Comparison of ENCODE assay signal across 9 cellular contexts in the genomic region with DNA sequence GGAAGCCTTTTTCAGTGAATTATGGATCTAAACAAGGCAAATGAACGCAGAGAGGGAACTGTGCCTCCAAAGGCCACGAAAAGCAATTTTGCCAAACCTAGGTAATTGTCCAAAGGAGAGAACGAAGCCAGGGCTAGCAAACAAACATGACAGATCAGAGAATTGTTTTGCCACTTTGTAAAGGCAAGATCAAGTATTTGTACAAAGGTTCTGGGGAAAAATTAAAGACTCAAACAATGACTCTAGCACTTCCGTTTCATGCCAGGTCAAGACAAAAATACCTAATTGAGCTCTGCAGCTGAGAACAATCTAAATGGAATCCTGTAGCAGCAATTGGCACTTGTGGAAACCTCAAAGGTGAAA. TPM values are rescaled to one million over a fixed set of nuclear protein-coding genes. Genes with fewer than 3 reads are reported as not detected.
DNase-seq lines count a peak whose midpoint lies in the region; ATAC-seq and TF ChIP-seq lines count a peak whose summit lies in the region.
"Had no signal": no experiment of that assay in that cellular context is flagged by ENCODE, and none has a peak within 500 bp of the region (broad histone marks: within the 10 kb centered on the region; RNA-seq: fewer than 3 reads in every experiment).

No MANE protein-coding gene starts in this region.

- TF ChIP-seq POLR2A in HCT116 (IDR thresholded peaks at IDR 0.05; ENCODE audit: borderline replicate concordance, extremely low read depth, insufficient read depth, insufficient read length) (no peak), transverse colon (IDR thresholded peaks at IDR 0.05) (no peak)

- peaks cover 1% of the 10 kb centered on the region for H3K79me1 ChIP-seq in mesendoderm (ENCODE audit: low read length)

- WGBS in mesendoderm (ENCODE audit: extremely low coverage, insufficient coverage, low lambda C conversion rate) = no CpG with 5 or more reads among the region's 4 CpGs
- 76 to 78% methylated on average over 3 to 4 of the region's 4 CpGs for WGBS in transverse colon (ENCODE audit: low coverage in 1 of 2), 2 donors

- no peaks in the 10 kb centered on the region for H3K9me2 ChIP-seq in HCT116 (ENCODE audit: insufficient read depth)
- no peaks in the 10 kb centered on the region for H3K9me2 ChIP-seq in PC-9 (ENCODE audit: insufficient read depth)

- peak overlapping the region; percentile 32 for H3K18ac ChIP-seq in mesendoderm (ENCODE audit: low read length)

- peak overlapping the region; percentile 23 for H2BK5ac ChIP-seq in mesendoderm (ENCODE audit: low read length)

- peak; percentile 56 for DNase-seq in GM06990 (ENCODE audit: extremely low read depth, insufficient read length)
- DNase-seq in HCT116 (ENCODE audit: low read depth, low spot score) = no peak
- DNase-seq in PC-9 = peak in 1 of 2 experiments; percentile 55
- DNase-seq in mesendoderm = no peak
- DNase-seq in transverse colon = no peak
- no peak for DNase-seq in dorsolateral prefrontal cortex
- no peak for DNase-seq in ureter (ENCODE audit: low spot score)
- DNase-seq: NCI-H524 treated with DMSO at 0.1 percent for 48 hours had no signal

- H3K4ac ChIP-seq in mesendoderm (ENCODE audit: low read depth, low read length) = peak overlapping the region; percentile 37

- H3F3A ChIP-seq in PC-9 (ENCODE audit: insufficient read depth, low read depth) = peaks cover 46% of the 10 kb centered on the region

- H2BK120ac ChIP-seq in mesendoderm (ENCODE audit: low read depth, low read length) = no peak overlapping the region

- no peak overlapping the region for H2BK15ac ChIP-seq in mesendoderm (replicated peaks; ENCODE audit: low read depth)

- no peaks in the 10 kb centered on the region for H4K20me1 ChIP-seq in HCT116 (ENCODE audit: insufficient read depth)
- 0 out of 2 replicates have a peak, but pooled peaks cover 6% of the 10 kb centered on the region for H4K20me1 ChIP-seq in PC-9 (ENCODE audit: insufficient read depth)

- peak overlapping the region; percentile 1 for H4K5ac ChIP-seq in mesendoderm (ENCODE audit: low read length)

- H3K4me1 ChIP-seq in HCT116 (ENCODE audit: control insufficient read depth in 1 of 2, insufficient read depth in 2 of 2, low read length in 2 of 2) (peaks cover 15 to 16% of the 10 kb centered on the region in 2 experiments; a peak in 3 of 4 replicates), PC-9 (replicated peaks; ENCODE audit: insufficient read depth) (peaks cover 56% of the 10 kb centered on the region), mesendoderm (ENCODE audit: control insufficient read depth, low read depth, low read length) (peaks cover 3% of the 10 kb centered on the region), transverse colon (peaks cover 0 to 5% (median under 1%) of the 10 kb centered on the region in 4 donors)

- peak overlapping the region; percentile 54 for H3K4me2 ChIP-seq in HCT116 (ENCODE audit: low read length)
- peak overlapping the region; percentile 68 for H3K4me2 ChIP-seq in PC-9
- H3K4me2 ChIP-seq in mesendoderm (ENCODE audit: low read length) = no peak overlapping the region

- ATAC-seq in HCT116 (no peak), HG03439 (IDR thresholded peaks at IDR 0.05; ENCODE audit: unreplicated experiment) (no peak)

- POLR2A ChIA-PET in HCT116 (lab: Charles Lee) = no interaction called here
- POLR2A ChIA-PET in PC-9 (lab: Charles Lee; ENCODE audit: unreplicated experiment) = interaction anchor here (0.5 to 1.3 kb wide), 3 partner anchors 9 to 82 kb away, joined by 3 to 4 read pairs (median 3); no protein-coding TSS in a partner anchor

- intact Hi-C loops in HCT116 (cut with micrococcal nuclease) (no loop called here), PC-9 (cut with micrococcal nuclease; ENCODE audit: unreplicated experiment) (loop anchor here (2.0 kb wide), 1 partner anchor 44 kb away; no protein-coding TSS in a partner anchor), transverse colon (cut with DNase I; ENCODE audit: low total_unique reads) (no loop called here), dorsolateral prefrontal cortex (cut with DNase I) (no loop called here)

- peak overlapping the region; percentile 71 for H3K56ac ChIP-seq in mesendoderm (ENCODE audit: low read length)

- no peaks in the 10 kb centered on the region for H3K9me3 ChIP-seq in HCT116 (ENCODE audit: control insufficient read depth in 1 of 2, insufficient read depth in 1 of 2, low read depth in 1 of 2, low read length in 2 of 2)
- H3K9me3 ChIP-seq in PC-9 (ENCODE audit: insufficient read depth, low read depth) = no peaks in the 10 kb centered on the region
- no peaks in the 10 kb centered on the region for H3K9me3 ChIP-seq in transverse colon

- peak overlapping the region; percentile 5 for H2AK5ac ChIP-seq in mesendoderm (ENCODE audit: low read length)

- RAD21 ChIA-PET in HCT116 (lab: Charles Lee; ENCODE audit: low non-redundant PET in 1 of 2, low total read pairs in 2 of 2, uncharacterized antibody in 2 of 2, unreplicated experiment in 2 of 2) = no interaction called here

- no peak overlapping the region for H2AFZ ChIP-seq in HCT116 (ENCODE audit: low read depth, low read length, poor library complexity, severe bottlenecking)
- no peak overlapping the region for H2AFZ ChIP-seq in PC-9

- H3K27me3 ChIP-seq in GM06990 (replicated peaks; ENCODE audit: control insufficient read depth, insufficient read depth, low read length) (no peaks in the 10 kb centered on the region), HCT116 (ENCODE audit: insufficient read depth, low read length) (no peaks in the 10 kb centered on the region), PC-9 (ENCODE audit: insufficient read depth, low read depth) (no peaks in the 10 kb centered on the region), mesendoderm (ENCODE audit: insufficient read depth, low read length, poor library complexity) (no peaks in the 10 kb centered on the region), transverse colon (no peaks in the 10 kb centered on the region), dorsolateral prefrontal cortex (peaks cover 0 to 16% (median 0%) of the 10 kb centered on the region in 45 donors)

- no TSS peak for BruUV-seq in HCT116 (replicated peaks; lab: Mats Ljungman, UMichigan)
- no TSS peak for BruUV-seq in PC-9 (replicated peaks; lab: Mats Ljungman, UMichigan)

- in situ Hi-C loops in transverse colon (cut with MboI; ENCODE audit: low pct_ligation_motif_present in 1 of 4, low pct_unique_long_range_greater_than_20kb in 1 of 4, low sequenced_read_pairs in 3 of 4) = no loop called here

- H4K8ac ChIP-seq in mesendoderm (ENCODE audit: low read depth, low read length) = no peak overlapping the region

- H3K23ac ChIP-seq in mesendoderm (ENCODE audit: low read length) = no peak overlapping the region

- TF ChIP-seq CTCF in GM06990 (IDR thresholded peaks at IDR 0.05; ENCODE audit: insufficient read depth, low read length, poor library complexity, severe bottlenecking) = no peak
- TF ChIP-seq CTCF in HCT116 (IDR thresholded peaks at IDR 0.05 in 2 of 3, conservative IDR thresholded peaks at IDR 0.05 in 1 of 3; ENCODE audit: borderline replicate concordance in 1 of 3, insufficient read depth in 1 of 3, low read depth in 2 of 3, low read length in 2 of 3) = no peak
- no peak for TF ChIP-seq CTCF in PC-9 (conservative IDR thresholded peaks at IDR 0.05)
- TF ChIP-seq CTCF in transverse colon (IDR thresholded peaks at IDR 0.05) = no peak
- TF ChIP-seq CTCF in dorsolateral prefrontal cortex (IDR thresholded peaks at IDR 0.05 in 54 of 56, conservative IDR thresholded peaks at IDR 0.05 in 2 of 56; ENCODE audit: low read depth in 1 of 56, partially characterized antibody in 56 of 56) = no peak

- H3K4me3 ChIP-seq in GM06990 (replicated peaks; ENCODE audit: low read depth, low read length) (no peak overlapping the region), HCT116 (replicated peaks in 1 of 2; ENCODE audit: low read depth in 1 of 2, low read length in 2 of 2) (0 out of 4 replicates have a peak overlapping the region, but pooled peaks of 1 of the 2 experiments have one; percentile 7), PC-9 (peak overlapping the region; percentile 30; the same call in 1 of the 2 replicates), mesendoderm (ENCODE audit: low read length) (no peak overlapping the region), transverse colon (no peak overlapping the region), dorsolateral prefrontal cortex (no peak overlapping the region)

- no peak for TF ChIP-seq EP300 in transverse colon (IDR thresholded peaks at IDR 0.05; ENCODE audit: low read depth)

- H3K9ac ChIP-seq in HCT116 (ENCODE audit: low read length) (no peak overlapping the region), mesendoderm (ENCODE audit: low read length) (no peak overlapping the region)

- H3K79me2 ChIP-seq in HCT116 (ENCODE audit: insufficient read depth, low read length) (no peaks in the 10 kb centered on the region), PC-9 (ENCODE audit: low read depth) (peaks cover 96% of the 10 kb centered on the region), mesendoderm (ENCODE audit: control insufficient read depth, insufficient read depth, low read length) (peaks cover 59% of the 10 kb centered on the region)

- CTCF ChIA-PET in HCT116 (lab: Charles Lee) (no interaction called here), PC-9 (lab: Charles Lee) (interaction anchor here (0.7 kb wide), 1 partner anchor 98 kb away, joined by 3 read pairs; no protein-coding TSS in a partner anchor)

- peaks cover 3% of the 10 kb centered on the region for H3K36me3 ChIP-seq in GM06990 (ENCODE audit: control insufficient read depth, insufficient read depth, low read length)
- H3K36me3 ChIP-seq in HCT116 (ENCODE audit: control insufficient read depth in 1 of 2, insufficient read depth in 2 of 2, low read length in 2 of 2) = no peaks in the 10 kb centered on the region
- peaks cover 31% of the 10 kb centered on the region for H3K36me3 ChIP-seq in PC-9 (ENCODE audit: low read depth)
- no peaks in the 10 kb centered on the region for H3K36me3 ChIP-seq in mesendoderm (ENCODE audit: control insufficient read depth, insufficient read depth, low read length)
- no peaks in the 10 kb centered on the region for H3K36me3 ChIP-seq in transverse colon

- TF ChIP-seq RAD21 in HCT116 (IDR thresholded peaks at IDR 0.05; ENCODE audit: low read depth) = no peak

- H3K27ac ChIP-seq in HCT116 (ENCODE audit: low read depth, low read length) (0 out of 2 replicates have a peak overlapping the region, but pooled peaks have one; percentile 7), PC-9 (peak overlapping the region; percentile 89), mesendoderm (ENCODE audit: low read depth, low read length) (no peak overlapping the region), transverse colon (peak overlapping the region in 2 of 4 donors; percentile 11 to 16), dorsolateral prefrontal cortex (peak overlapping the region in 1 of 59 donors; percentile 1)

TF ChIP-seq in HCT116, 20 proteins besides CTCF, POLR2A, EP300 and RAD21 (continues in another document):
- TF ChIP-seq ZNF274 (IDR thresholded peaks at IDR 0.05; ENCODE audit: low read depth, low read length) (no peak), EZH2phosphoT487 (IDR thresholded peaks at IDR 0.05; ENCODE audit: borderline replicate concordance) (no peak), SP1 (IDR thresholded peaks at IDR 0.05; ENCODE audit: low read depth) (no peak)

RNA-seq across cellular contexts. Expression of gene RBM47, which starts 8.5 kb away (rescaled TPM):
- 22.2 TPM for total RNA-seq in HCT116 (2021; ENCODE audit: unreplicated experiment)
- 10.4 and 14.2 TPM in 2 replicates for polyA plus RNA-seq in HCT116 (2012)
- 78.0 and 79.0 TPM in 2 replicates for total RNA-seq in PC-9 (2021)
- polyA plus RNA-seq in mesendoderm (2013, experiment 1 of 2) = 50.9 TPM
- polyA plus RNA-seq in mesendoderm (2013, experiment 2 of 2) = 51.8 TPM
- 100 to 1,000 TPM; 273 to 667 (median 572) TPM for total RNA-seq in transverse colon
- 10 to 100 TPM in 4 of 120 experiments, 1 to 10 TPM in 112, under 1 TPM in 4; 0.47 to 18.9 (median 3.2) TPM for total RNA-seq in dorsolateral prefrontal cortex
- 110 TPM for total RNA-seq in ureter
